ENCODE assay signal across 9 cellular contexts in genomic region chr2:223959688-223960087, GRCh38. TPM values are rescaled to one million over a fixed set of nuclear protein-coding genes. Genes with fewer than 3 reads are reported as not detected.
DNase-seq lines count a peak whose midpoint lies in the region; ATAC-seq and TF ChIP-seq lines count a peak whose summit lies in the region.
"Had no signal": no experiment of that assay in that cellular context is flagged by ENCODE, and none has a peak within 500 bp of the region (broad histone marks: within the 10 kb centered on the region; RNA-seq: fewer than 3 reads in every experiment).

No MANE protein-coding gene starts in this region.

- H3K4me3 ChIP-seq in fibroblast of the aortic adventitia (ENCODE audit: low read depth, low read length): peak overlapping the region; percentile 18
- H3K4me3 ChIP-seq: lung had no signal

- peaks cover 64% of the 10 kb centered on the region for H3K4me1 Mint-ChIP-seq in activated CD4-positive, alpha-beta T cell treated with anti-CD3 and anti-CD28 coated beads for 36 hours
- peaks cover 39% of the 10 kb centered on the region for H3K4me1 Mint-ChIP-seq in WTC11
- H3K4me1 Mint-ChIP-seq in stimulated activated effector memory CD8-positive, alpha-beta T cell treated with anti-CD3 and anti-CD28 coated beads, Interleukin-12 subunit alpha, Interleukin-12 subunit beta, amount 100 ng/mL, for 72 hours: peaks cover 43% of the 10 kb centered on the region

- intact Hi-C loops in activated CD4-positive, alpha-beta T cell treated with anti-CD3 and anti-CD28 coated beads for 36 hours (cut with DNase I, micrococcal nuclease): loop anchor here (5.0 to 10.0 kb wide), 5 partner anchors 78 to 825 kb away; partner anchors contain the start of genes AP1S3 (in 1 of the 2), CUL3 (in 1 of the 2) and SERPINE2 (in 1 of the 2)
- intact Hi-C loops in posterior vena cava (cut with DNase I): no loop called here

- H3K36me3 Mint-ChIP-seq in activated CD4-positive, alpha-beta T cell treated with anti-CD3 and anti-CD28 coated beads for 36 hours (ENCODE audit: low read depth): peaks cover 36% of the 10 kb centered on the region
- H3K36me3 Mint-ChIP-seq in WTC11: peaks cover 36% of the 10 kb centered on the region
- peaks cover 64% of the 10 kb centered on the region for H3K36me3 Mint-ChIP-seq in stimulated activated effector memory CD8-positive, alpha-beta T cell treated with anti-CD3 and anti-CD28 coated beads, Interleukin-12 subunit alpha, Interleukin-12 subunit beta, amount 100 ng/mL, for 72 hours

- peak overlapping the region; percentile 30 for H3K27ac Mint-ChIP-seq in activated CD4-positive, alpha-beta T cell treated with anti-CD3 and anti-CD28 coated beads for 36 hours
- peak overlapping the region; percentile 25; the same call in 1 of the 2 replicates for H3K27ac Mint-ChIP-seq in WTC11
- H3K27ac Mint-ChIP-seq in stimulated activated effector memory CD8-positive, alpha-beta T cell treated with anti-CD3 and anti-CD28 coated beads, Interleukin-12 subunit alpha, Interleukin-12 subunit beta, amount 100 ng/mL, for 72 hours: peak overlapping the region; percentile 23

- H3K9me3 Mint-ChIP-seq in activated CD4-positive, alpha-beta T cell treated with anti-CD3 and anti-CD28 coated beads for 36 hours (ENCODE audit: low read depth): no peaks in the 10 kb centered on the region
- no peaks in the 10 kb centered on the region for H3K9me3 Mint-ChIP-seq in WTC11
- H3K9me3 Mint-ChIP-seq in stimulated activated effector memory CD8-positive, alpha-beta T cell treated with anti-CD3 and anti-CD28 coated beads, Interleukin-12 subunit alpha, Interleukin-12 subunit beta, amount 100 ng/mL, for 72 hours: no peaks in the 10 kb centered on the region

- ATAC-seq in activated CD4-positive, alpha-beta T cell treated with anti-CD3 and anti-CD28 coated beads for 36 hours: no peak
- no peak for ATAC-seq in WTC11
- ATAC-seq in stimulated activated effector memory CD8-positive, alpha-beta T cell treated with anti-CD3 and anti-CD28 coated beads, Interleukin-12 subunit alpha, Interleukin-12 subunit beta, amount 100 ng/mL, for 72 hours: no peak
- ATAC-seq in GM21447 (IDR thresholded peaks at IDR 0.05; ENCODE audit: unreplicated experiment): no peak
- ATAC-seq in esophagus mucosa: no peak

- no peak for DNase-seq in activated CD4-positive, alpha-beta T cell treated with anti-CD3 and anti-CD28 coated beads for 36 hours
- no peak for DNase-seq in activated CD4-positive, alpha-beta T cell treated with anti-CD3 and anti-CD28 coated beads, Interleukin-2, amount 50 U/mL, for 1 hour
- DNase-seq in WTC11 (ENCODE audit: low spot score) (no peak), fibroblast of the aortic adventitia (ENCODE audit: low read depth) (peak; percentile 59), posterior vena cava (ENCODE audit: low spot score) (no peak)
- DNase-seq in stimulated activated effector memory CD8-positive, alpha-beta T cell treated with anti-CD3 and anti-CD28 coated beads, Interleukin-12 subunit alpha, Interleukin-12 subunit beta, amount 100 ng/mL, for 72 hours (ENCODE audit: low spot score in 2 of 2): no peak

- no peaks in the 10 kb centered on the region for H3K27me3 Mint-ChIP-seq in activated CD4-positive, alpha-beta T cell treated with anti-CD3 and anti-CD28 coated beads for 36 hours
- H3K27me3 Mint-ChIP-seq in WTC11 (ENCODE audit: low read depth): no peaks in the 10 kb centered on the region; the same call in 1 of the 2 replicates

- TF ChIP-seq CTCF in WTC11 (IDR thresholded peaks at IDR 0.05) (no peak), fibroblast of the aortic adventitia (IDR thresholded peaks at IDR 0.05; ENCODE audit: insufficient read depth, low read length) (no peak)

- POLR2A ChIA-PET in activated CD4-positive, alpha-beta T cell treated with anti-CD3 and anti-CD28 coated beads for 36 hours (lab: Charles Lee): no interaction called here
- POLR2A ChIA-PET in WTC11 (lab: Charles Lee): no interaction called here

- peak overlapping the region; percentile 35 for H3K4me3 Mint-ChIP-seq in activated CD4-positive, alpha-beta T cell treated with anti-CD3 and anti-CD28 coated beads for 36 hours
- H3K4me3 Mint-ChIP-seq in WTC11: peak overlapping the region; percentile 21; the same call in 1 of the 2 replicates
- peak overlapping the region; percentile 16 for H3K4me3 Mint-ChIP-seq in stimulated activated effector memory CD8-positive, alpha-beta T cell treated with anti-CD3 and anti-CD28 coated beads, Interleukin-12 subunit alpha, Interleukin-12 subunit beta, amount 100 ng/mL, for 72 hours

- CTCF ChIA-PET in activated CD4-positive, alpha-beta T cell treated with anti-CD3 and anti-CD28 coated beads for 36 hours (lab: Charles Lee): interaction anchor here (3.7 kb wide), 1 partner anchor 11 kb away, joined by 52 read pairs; no protein-coding TSS in a partner anchor
- CTCF ChIA-PET in WTC11 (lab: Charles Lee): no interaction called here

TF ChIP-seq in WTC11, 78 proteins besides CTCF, POLR2A, EP300 and RAD21:
- TF ChIP-seq JAZF1 (CRISPR knock-in tag; IDR thresholded peaks at IDR 0.05) (no peak), ETV6 (CRISPR knock-in tag; IDR thresholded peaks at IDR 0.05) (no peak), NFATC4 (CRISPR knock-in tag; IDR thresholded peaks at IDR 0.05) (no peak), CBFB (CRISPR knock-in tag; IDR thresholded peaks at IDR 0.05; ENCODE audit: low read depth) (no peak), PRDM15 (CRISPR knock-in tag; IDR thresholded peaks at IDR 0.05) (no peak), E2F5 (CRISPR knock-in tag; IDR thresholded peaks at IDR 0.05) (no peak), ZNF121 (CRISPR knock-in tag; IDR thresholded peaks at IDR 0.05) (no peak), AR (CRISPR knock-in tag; IDR thresholded peaks at IDR 0.05) (no peak), NR3C1 (CRISPR knock-in tag; conservative IDR thresholded peaks at IDR 0.05; ENCODE audit: low read depth) (no peak), GTF2I (CRISPR knock-in tag; conservative IDR thresholded peaks at IDR 0.05) (no peak)

RNA-seq across cellular contexts. Expression of gene MRPL44, which starts 2.4 kb away (rescaled TPM):
- total RNA-seq in activated CD4-positive, alpha-beta T cell treated with anti-CD3 and anti-CD28 coated beads for 36 hours: 10 to 100 TPM; 37.5 to 39.7 TPM
- total RNA-seq in WTC11 (2021) (47.6 to 55.3 TPM (median 50.5 TPM) in 3 replicates), fibroblast of the aortic adventitia (ENCODE audit: low replicate concordance) (30.4 and 33.6 TPM in 2 replicates), posterior vena cava (10 to 100 TPM; 10.4 to 12.2 TPM), esophagus mucosa (18.4 TPM)

RNA-seq across cellular contexts. Expression of gene WDFY1, which starts 14.6 kb away (rescaled TPM):
- total RNA-seq in activated CD4-positive, alpha-beta T cell treated with anti-CD3 and anti-CD28 coated beads for 36 hours: 10 to 100 TPM; 33.6 to 37.5 TPM
- total RNA-seq in WTC11 (2021) (63.7 to 67.3 TPM (median 66.0 TPM) in 3 replicates), fibroblast of the aortic adventitia (ENCODE audit: low replicate concordance) (62.6 and 95.4 TPM in 2 replicates), posterior vena cava (10 to 100 TPM; 43.3 to 44.1 TPM), esophagus mucosa (24.9 TPM)

Comparison
In these comparisons a context has a peak if more than half of its experiments do, and no peak if none do; other contexts are left out.
1. intact Hi-C loops: an anchor here in activated CD4-positive, alpha-beta T cell treated with anti-CD3 and anti-CD28 coated beads for 36 hours (5.0 to 10.0 kb wide); none called in posterior vena cava.